1 cellular context compared by ENCODE assay signal in genomic region chr10:101042667-101043355, GRCh38.
TF ChIP-seq lines count a peak whose summit lies in the region.

No MANE protein-coding gene starts in this region.

TF ChIP-seq in HepG2, 621 proteins besides CTCF, POLR2A, EP300 and RAD21 (continued from another document and continues in another):
- TF ChIP-seq CREB1 (IDR thresholded peaks at IDR 0.05): no peak
- TF ChIP-seq CREB1 (CRISPR knock-in tag; IDR thresholded peaks at IDR 0.05): peak; percentile 70; the same call in 1 of the 2 replicates
- TF ChIP-seq IRF2 (CRISPR knock-in tag; IDR thresholded peaks at IDR 0.05): 0 out of 2 replicates have a peak, but pooled peaks have one; percentile 16
- TF ChIP-seq U2AF1 (optimal IDR thresholded peaks at IDR 0.05; ENCODE audit: low read depth, low read length): peak; percentile 80
- TF ChIP-seq, protein P1, sequence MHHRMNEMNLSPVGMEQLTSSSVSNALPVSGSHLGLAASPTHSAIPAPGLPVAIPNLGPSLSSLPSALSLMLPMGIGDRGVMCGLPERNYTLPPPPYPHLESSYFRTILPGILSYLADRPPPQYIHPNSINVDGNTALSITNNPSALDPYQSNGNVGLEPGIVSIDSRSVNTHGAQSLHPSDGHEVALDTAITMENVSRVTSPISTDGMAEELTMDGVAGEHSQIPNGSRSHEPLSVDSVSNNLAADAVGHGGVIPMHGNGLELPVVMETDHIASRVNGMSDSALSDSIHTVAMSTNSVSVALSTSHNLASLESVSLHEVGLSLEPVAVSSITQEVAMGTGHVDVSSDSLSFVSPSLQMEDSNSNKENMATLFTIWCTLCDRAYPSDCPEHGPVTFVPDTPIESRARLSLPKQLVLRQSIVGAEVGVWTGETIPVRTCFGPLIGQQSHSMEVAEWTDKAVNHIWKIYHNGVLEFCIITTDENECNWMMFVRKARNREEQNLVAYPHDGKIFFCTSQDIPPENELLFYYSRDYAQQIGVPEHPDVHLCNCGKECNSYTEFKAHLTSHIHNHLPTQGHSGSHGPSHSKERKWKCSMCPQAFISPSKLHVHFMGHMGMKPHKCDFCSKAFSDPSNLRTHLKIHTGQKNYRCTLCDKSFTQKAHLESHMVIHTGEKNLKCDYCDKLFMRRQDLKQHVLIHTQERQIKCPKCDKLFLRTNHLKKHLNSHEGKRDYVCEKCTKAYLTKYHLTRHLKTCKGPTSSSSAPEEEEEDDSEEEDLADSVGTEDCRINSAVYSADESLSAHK (CRISPR knock-in tag; IDR thresholded peaks at IDR 0.05; ENCODE audit: borderline replicate concordance): no peak
- TF ChIP-seq PHF20 (CRISPR knock-in tag; IDR thresholded peaks at IDR 0.05): peak; percentile 62
- TF ChIP-seq RFX3 (CRISPR knock-in tag; IDR thresholded peaks at IDR 0.05): peak; percentile 75
- TF ChIP-seq, protein P2, sequence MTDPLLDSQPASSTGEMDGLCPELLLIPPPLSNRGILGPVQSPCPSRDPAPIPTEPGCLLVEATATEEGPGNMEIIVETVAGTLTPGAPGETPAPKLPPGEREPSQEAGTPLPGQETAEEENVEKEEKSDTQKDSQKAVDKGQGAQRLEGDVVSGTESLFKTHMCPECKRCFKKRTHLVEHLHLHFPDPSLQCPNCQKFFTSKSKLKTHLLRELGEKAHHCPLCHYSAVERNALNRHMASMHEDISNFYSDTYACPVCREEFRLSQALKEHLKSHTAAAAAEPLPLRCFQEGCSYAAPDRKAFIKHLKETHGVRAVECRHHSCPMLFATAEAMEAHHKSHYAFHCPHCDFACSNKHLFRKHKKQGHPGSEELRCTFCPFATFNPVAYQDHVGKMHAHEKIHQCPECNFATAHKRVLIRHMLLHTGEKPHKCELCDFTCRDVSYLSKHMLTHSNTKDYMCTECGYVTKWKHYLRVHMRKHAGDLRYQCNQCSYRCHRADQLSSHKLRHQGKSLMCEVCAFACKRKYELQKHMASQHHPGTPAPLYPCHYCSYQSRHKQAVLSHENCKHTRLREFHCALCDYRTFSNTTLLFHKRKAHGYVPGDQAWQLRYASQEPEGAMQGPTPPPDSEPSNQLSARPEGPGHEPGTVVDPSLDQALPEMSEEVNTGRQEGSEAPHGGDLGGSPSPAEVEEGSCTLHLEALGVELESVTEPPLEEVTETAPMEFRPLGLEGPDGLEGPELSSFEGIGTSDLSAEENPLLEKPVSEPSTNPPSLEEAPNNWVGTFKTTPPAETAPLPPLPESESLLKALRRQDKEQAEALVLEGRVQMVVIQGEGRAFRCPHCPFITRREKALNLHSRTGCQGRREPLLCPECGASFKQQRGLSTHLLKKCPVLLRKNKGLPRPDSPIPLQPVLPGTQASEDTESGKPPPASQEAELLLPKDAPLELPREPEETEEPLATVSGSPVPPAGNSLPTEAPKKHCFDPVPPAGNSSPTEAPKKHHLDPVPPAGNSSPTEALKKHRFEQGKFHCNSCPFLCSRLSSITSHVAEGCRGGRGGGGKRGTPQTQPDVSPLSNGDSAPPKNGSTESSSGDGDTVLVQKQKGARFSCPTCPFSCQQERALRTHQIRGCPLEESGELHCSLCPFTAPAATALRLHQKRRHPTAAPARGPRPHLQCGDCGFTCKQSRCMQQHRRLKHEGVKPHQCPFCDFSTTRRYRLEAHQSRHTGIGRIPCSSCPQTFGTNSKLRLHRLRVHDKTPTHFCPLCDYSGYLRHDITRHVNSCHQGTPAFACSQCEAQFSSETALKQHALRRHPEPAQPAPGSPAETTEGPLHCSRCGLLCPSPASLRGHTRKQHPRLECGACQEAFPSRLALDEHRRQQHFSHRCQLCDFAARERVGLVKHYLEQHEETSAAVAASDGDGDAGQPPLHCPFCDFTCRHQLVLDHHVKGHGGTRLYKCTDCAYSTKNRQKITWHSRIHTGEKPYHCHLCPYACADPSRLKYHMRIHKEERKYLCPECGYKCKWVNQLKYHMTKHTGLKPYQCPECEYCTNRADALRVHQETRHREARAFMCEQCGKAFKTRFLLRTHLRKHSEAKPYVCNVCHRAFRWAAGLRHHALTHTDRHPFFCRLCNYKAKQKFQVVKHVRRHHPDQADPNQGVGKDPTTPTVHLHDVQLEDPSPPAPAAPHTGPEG (CRISPR knock-in tag; IDR thresholded peaks at IDR 0.05): no peak; the same call in 1 of the 2 replicates
- peak; percentile 30; the same call in 1 of the 2 replicates for TF ChIP-seq NCOR1 (IDR thresholded peaks at IDR 0.05; ENCODE audit: borderline replicate concordance, low read length)
- peak; percentile 90 for TF ChIP-seq ZNF362 (CRISPR knock-in tag; IDR thresholded peaks at IDR 0.05; ENCODE audit: borderline replicate concordance)
- TF ChIP-seq ZNF768 (CRISPR knock-in tag; IDR thresholded peaks at IDR 0.05): peak; percentile 44; the same call in 1 of the 2 replicates
- TF ChIP-seq, protein P3, sequence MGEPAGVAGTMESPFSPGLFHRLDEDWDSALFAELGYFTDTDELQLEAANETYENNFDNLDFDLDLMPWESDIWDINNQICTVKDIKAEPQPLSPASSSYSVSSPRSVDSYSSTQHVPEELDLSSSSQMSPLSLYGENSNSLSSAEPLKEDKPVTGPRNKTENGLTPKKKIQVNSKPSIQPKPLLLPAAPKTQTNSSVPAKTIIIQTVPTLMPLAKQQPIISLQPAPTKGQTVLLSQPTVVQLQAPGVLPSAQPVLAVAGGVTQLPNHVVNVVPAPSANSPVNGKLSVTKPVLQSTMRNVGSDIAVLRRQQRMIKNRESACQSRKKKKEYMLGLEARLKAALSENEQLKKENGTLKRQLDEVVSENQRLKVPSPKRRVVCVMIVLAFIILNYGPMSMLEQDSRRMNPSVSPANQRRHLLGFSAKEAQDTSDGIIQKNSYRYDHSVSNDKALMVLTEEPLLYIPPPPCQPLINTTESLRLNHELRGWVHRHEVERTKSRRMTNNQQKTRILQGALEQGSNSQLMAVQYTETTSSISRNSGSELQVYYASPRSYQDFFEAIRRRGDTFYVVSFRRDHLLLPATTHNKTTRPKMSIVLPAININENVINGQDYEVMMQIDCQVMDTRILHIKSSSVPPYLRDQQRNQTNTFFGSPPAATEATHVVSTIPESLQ (CRISPR knock-in tag; conservative IDR thresholded peaks at IDR 0.05): no peak
- TF ChIP-seq DMAP1 (CRISPR knock-in tag; IDR thresholded peaks at IDR 0.05): no peak
- TF ChIP-seq MTA1 (CRISPR knock-in tag; IDR thresholded peaks at IDR 0.05; ENCODE audit: borderline replicate concordance): peak; percentile 70; the same call in 1 of the 2 replicates
- TF ChIP-seq, protein P4, sequence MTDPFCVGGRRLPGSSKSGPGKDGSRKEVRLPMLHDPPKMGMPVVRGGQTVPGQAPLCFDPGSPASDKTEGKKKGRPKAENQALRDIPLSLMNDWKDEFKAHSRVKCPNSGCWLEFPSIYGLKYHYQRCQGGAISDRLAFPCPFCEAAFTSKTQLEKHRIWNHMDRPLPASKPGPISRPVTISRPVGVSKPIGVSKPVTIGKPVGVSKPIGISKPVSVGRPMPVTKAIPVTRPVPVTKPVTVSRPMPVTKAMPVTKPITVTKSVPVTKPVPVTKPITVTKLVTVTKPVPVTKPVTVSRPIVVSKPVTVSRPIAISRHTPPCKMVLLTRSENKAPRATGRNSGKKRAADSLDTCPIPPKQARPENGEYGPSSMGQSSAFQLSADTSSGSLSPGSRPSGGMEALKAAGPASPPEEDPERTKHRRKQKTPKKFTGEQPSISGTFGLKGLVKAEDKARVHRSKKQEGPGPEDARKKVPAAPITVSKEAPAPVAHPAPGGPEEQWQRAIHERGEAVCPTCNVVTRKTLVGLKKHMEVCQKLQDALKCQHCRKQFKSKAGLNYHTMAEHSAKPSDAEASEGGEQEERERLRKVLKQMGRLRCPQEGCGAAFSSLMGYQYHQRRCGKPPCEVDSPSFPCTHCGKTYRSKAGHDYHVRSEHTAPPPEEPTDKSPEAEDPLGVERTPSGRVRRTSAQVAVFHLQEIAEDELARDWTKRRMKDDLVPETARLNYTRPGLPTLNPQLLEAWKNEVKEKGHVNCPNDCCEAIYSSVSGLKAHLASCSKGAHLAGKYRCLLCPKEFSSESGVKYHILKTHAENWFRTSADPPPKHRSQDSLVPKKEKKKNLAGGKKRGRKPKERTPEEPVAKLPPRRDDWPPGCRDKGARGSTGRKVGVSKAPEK (CRISPR knock-in tag; IDR thresholded peaks at IDR 0.05; ENCODE audit: borderline replicate concordance): no peak
- TF ChIP-seq SRF (IDR thresholded peaks at IDR 0.05; ENCODE audit: low read depth, low read length): 0 out of 2 replicates have a peak, but pooled peaks have one; percentile 6
- TF ChIP-seq FOXJ3 (CRISPR knock-in tag; IDR thresholded peaks at IDR 0.05; ENCODE audit: borderline replicate concordance): no peak
- TF ChIP-seq ZNF101 (CRISPR knock-in tag; IDR thresholded peaks at IDR 0.05; ENCODE audit: borderline replicate concordance, low read depth): no peak
- TF ChIP-seq ZNF30 (CRISPR knock-in tag; IDR thresholded peaks at IDR 0.05): no peak
- TF ChIP-seq GFI1 (CRISPR knock-in tag; IDR thresholded peaks at IDR 0.05; ENCODE audit: borderline replicate concordance): no peak
- TF ChIP-seq HMGA1 (CRISPR knock-in tag; conservative IDR thresholded peaks at IDR 0.05): no peak
- no peak for TF ChIP-seq ZUFSP (CRISPR knock-in tag; IDR thresholded peaks at IDR 0.05; ENCODE audit: borderline replicate concordance)
- peak; percentile 80 for TF ChIP-seq ZGPAT (CRISPR knock-in tag; IDR thresholded peaks at IDR 0.05)
- no peak for TF ChIP-seq ARNT (IDR thresholded peaks at IDR 0.05)
- no peak for TF ChIP-seq CENPT (CRISPR knock-in tag; IDR thresholded peaks at IDR 0.05; ENCODE audit: low read depth)
- TF ChIP-seq POLR2AphosphoS2 (IDR thresholded peaks at IDR 0.05; ENCODE audit: low read depth, low read length): no peak
- TF ChIP-seq SP4 (CRISPR knock-in tag; IDR thresholded peaks at IDR 0.05): peak; percentile 70
- no peak for TF ChIP-seq PCBP1 (IDR thresholded peaks at IDR 0.05; ENCODE audit: borderline replicate concordance, low read depth, low read length)
- TF ChIP-seq ELF1 (CRISPR knock-in tag; IDR thresholded peaks at IDR 0.05): peak; percentile 91
- TF ChIP-seq ERF (CRISPR knock-in tag; IDR thresholded peaks at IDR 0.05): peak; percentile 58
- TF ChIP-seq ZNF20 (CRISPR knock-in tag; IDR thresholded peaks at IDR 0.05): no peak
- TF ChIP-seq ATF1 (CRISPR knock-in tag; IDR thresholded peaks at IDR 0.05): peak; percentile 44; the same call in 1 of the 2 replicates
- TF ChIP-seq POLR2G (IDR thresholded peaks at IDR 0.05; ENCODE audit: low read depth, low read length): peak; percentile 87
- peak; percentile 88 for TF ChIP-seq ZSCAN29 (CRISPR knock-in tag; conservative IDR thresholded peaks at IDR 0.05)
- peak; percentile 94 for TF ChIP-seq CHD2 (IDR thresholded peaks at IDR 0.05; ENCODE audit: low read depth, low read length)
- TF ChIP-seq MZF1 (CRISPR knock-in tag; IDR thresholded peaks at IDR 0.05; ENCODE audit: borderline replicate concordance): no peak
- TF ChIP-seq, protein P5, sequence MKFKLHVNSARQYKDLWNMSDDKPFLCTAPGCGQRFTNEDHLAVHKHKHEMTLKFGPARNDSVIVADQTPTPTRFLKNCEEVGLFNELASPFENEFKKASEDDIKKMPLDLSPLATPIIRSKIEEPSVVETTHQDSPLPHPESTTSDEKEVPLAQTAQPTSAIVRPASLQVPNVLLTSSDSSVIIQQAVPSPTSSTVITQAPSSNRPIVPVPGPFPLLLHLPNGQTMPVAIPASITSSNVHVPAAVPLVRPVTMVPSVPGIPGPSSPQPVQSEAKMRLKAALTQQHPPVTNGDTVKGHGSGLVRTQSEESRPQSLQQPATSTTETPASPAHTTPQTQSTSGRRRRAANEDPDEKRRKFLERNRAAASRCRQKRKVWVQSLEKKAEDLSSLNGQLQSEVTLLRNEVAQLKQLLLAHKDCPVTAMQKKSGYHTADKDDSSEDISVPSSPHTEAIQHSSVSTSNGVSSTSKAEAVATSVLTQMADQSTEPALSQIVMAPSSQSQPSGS (CRISPR knock-in tag; IDR thresholded peaks at IDR 0.05): no peak
- TF ChIP-seq SMYD3 (CRISPR knock-in tag; IDR thresholded peaks at IDR 0.05): no peak
- TF ChIP-seq RFX5 (IDR thresholded peaks at IDR 0.05; ENCODE audit: low read depth, low read length): no peak
